Comparison of ENCODE assay signal across 2 cellular contexts in genomic region chr2:43186321-43186678, GRCh38.
TF ChIP-seq lines count a peak whose summit lies in the region.

No MANE protein-coding gene starts in this region.

TF ChIP-seq in HCT116, 20 proteins besides CTCF, POLR2A, EP300 and RAD21:
- no peak for TF ChIP-seq REST (IDR thresholded peaks at IDR 0.05; ENCODE audit: low read depth)
- TF ChIP-seq MAX (IDR thresholded peaks at IDR 0.05), result no peak
- TF ChIP-seq EGR1 (IDR thresholded peaks at IDR 0.05; ENCODE audit: low read depth), result no peak
- no peak for TF ChIP-seq CEBPB (IDR thresholded peaks at IDR 0.05; ENCODE audit: low read depth)

TF ChIP-seq in K562, 482 proteins besides CTCF, POLR2A, EP300 and RAD21:
- no peak for TF ChIP-seq ZNF444 (CRISPR knock-in tag; IDR thresholded peaks at IDR 0.05)
